Comparison of ENCODE assay signal across 9 cellular contexts in the genomic region with DNA sequence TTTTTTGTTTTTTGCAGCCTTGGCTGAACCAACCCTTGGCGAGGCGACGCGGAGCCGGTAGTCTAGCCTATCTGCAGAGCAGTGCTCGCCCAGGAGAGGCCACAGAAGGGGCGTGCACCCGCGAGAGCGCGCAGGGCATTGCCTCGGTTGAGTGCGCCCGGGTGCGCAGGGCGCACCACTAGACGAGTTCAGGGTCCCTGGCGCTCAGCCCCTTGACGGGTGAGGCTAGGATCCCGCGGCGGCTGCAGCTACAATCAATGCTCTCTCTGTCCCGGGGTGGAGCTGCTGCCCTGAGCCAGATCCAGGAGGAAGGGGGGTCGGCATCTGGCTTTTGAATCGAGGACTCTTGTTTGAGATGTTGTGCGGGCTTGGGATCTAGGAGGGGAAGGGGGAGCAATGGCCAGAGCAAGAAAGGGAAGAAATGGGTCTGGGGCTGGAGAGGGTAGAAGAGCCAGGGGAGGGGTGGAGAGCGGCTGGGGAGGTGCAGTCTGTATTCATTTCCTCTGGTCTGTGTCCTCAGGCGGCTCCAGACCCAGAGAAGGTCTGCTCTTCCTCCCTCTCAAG. TPM values are rescaled to one million over a fixed set of nuclear protein-coding genes. Genes with fewer than 3 reads are reported as not detected.
DNase-seq lines count a peak whose midpoint lies in the region; ATAC-seq and TF ChIP-seq lines count a peak whose summit lies in the region.
"Had no signal": no experiment of that assay in that cellular context is flagged by ENCODE, and none has a peak within 500 bp of the region (broad histone marks: within the 10 kb centered on the region; RNA-seq: fewer than 3 reads in every experiment).

No MANE protein-coding gene starts in this region.

- H3K27ac ChIP-seq in fibroblast of lung (ENCODE audit: insufficient read depth, low read length), result peak overlapping the region; percentile 67

- no peak overlapping the region for H2AFZ ChIP-seq in fibroblast of lung (ENCODE audit: low read length)

- in situ Hi-C loops in G401 (cut with HindIII; ENCODE audit: low sequenced_read_pairs), result no loop called here

- H3K27me3 ChIP-seq in NT2/D1 (ENCODE audit: insufficient read depth, insufficient read length), result no peaks in the 10 kb centered on the region
- no peaks in the 10 kb centered on the region for H3K27me3 ChIP-seq in fibroblast of lung (ENCODE audit: control insufficient read depth, insufficient read depth, low read length)

- H3K9ac ChIP-seq in NT2/D1 (ENCODE audit: insufficient read length, low read depth) (peak overlapping the region; percentile 90), fibroblast of lung (ENCODE audit: insufficient read depth, low read length) (peak overlapping the region; percentile 68)

- H3K27ac Mint-ChIP-seq in osteocyte (ENCODE audit: unreplicated experiment), result no peak overlapping the region
- no peak overlapping the region for H3K27ac Mint-ChIP-seq in activated naive CD4-positive, alpha-beta T cell treated with anti-CD3 and anti-CD28 coated beads, Interleukin-2, amount 50 U/mL, for 72 hours

- peak overlapping the region; percentile 79 for H3K4me3 ChIP-seq in NT2/D1 (ENCODE audit: insufficient read length, low read depth)
- H3K4me3 ChIP-seq in fibroblast of lung (replicated peaks in 1 of 4; ENCODE audit: control extremely low read depth in 1 of 4, insufficient read depth in 1 of 4, low read depth in 3 of 4, low read length in 4 of 4), result peak overlapping the region; percentile 59 to 86 (median 72)
- H3K4me3 ChIP-seq: K562 had no signal

- no peaks in the 10 kb centered on the region for H3K9me3 ChIP-seq in NT2/D1 (ENCODE audit: insufficient read depth, low read length)
- H3K9me3 ChIP-seq in fibroblast of lung (ENCODE audit: control insufficient read depth, insufficient read depth, low read depth, low read length), result no peaks in the 10 kb centered on the region

- ATAC-seq in HG02840 (IDR thresholded peaks at IDR 0.05; ENCODE audit: low FRiP score, unreplicated experiment) (no peak), GM18867 (IDR thresholded peaks at IDR 0.05; ENCODE audit: unreplicated experiment) (no peak)
- no peak for ATAC-seq in activated naive CD4-positive, alpha-beta T cell treated with anti-CD3 and anti-CD28 coated beads, Interleukin-2, amount 50 U/mL, for 72 hours
- ATAC-seq: K562 had no signal

- H4K20me1 ChIP-seq in fibroblast of lung (ENCODE audit: control insufficient read depth, extremely low read depth, insufficient read depth, low read length), result no peaks in the 10 kb centered on the region

- TF ChIP-seq CTCF in fibroblast of lung (conservative IDR thresholded peaks at IDR 0.05 in 1 of 2, IDR thresholded peaks at IDR 0.05 in 1 of 2; ENCODE audit: low read depth in 1 of 2, low read length in 2 of 2), result no peak
- no peak for TF ChIP-seq CTCF in osteocyte (IDR thresholded peaks at IDR 0.05)

- H3K4me1 Mint-ChIP-seq in osteocyte (ENCODE audit: unreplicated experiment), result peaks cover 30% of the 10 kb centered on the region

- H3K27me3 Mint-ChIP-seq in osteocyte (ENCODE audit: unreplicated experiment), result peaks cover 9% of the 10 kb centered on the region

- H3K4me3 Mint-ChIP-seq in osteocyte (ENCODE audit: unreplicated experiment), result peak overlapping the region; percentile 81

- no peaks in the 10 kb centered on the region for H3K9me3 Mint-ChIP-seq in osteocyte (ENCODE audit: unreplicated experiment)
- no peaks in the 10 kb centered on the region for H3K9me3 Mint-ChIP-seq in activated naive CD4-positive, alpha-beta T cell treated with anti-CD3 and anti-CD28 coated beads, Interleukin-2, amount 50 U/mL, for 72 hours

- peaks cover 39% of the 10 kb centered on the region for H3K79me2 ChIP-seq in fibroblast of lung (ENCODE audit: control insufficient read depth, insufficient read depth, low read length)

- H3K36me3 ChIP-seq in NT2/D1 (ENCODE audit: insufficient read depth, insufficient read length, low read length) (peaks cover 40% of the 10 kb centered on the region), fibroblast of lung (ENCODE audit: control insufficient read depth, insufficient read depth, low read length) (peaks cover 16% of the 10 kb centered on the region)

- peak overlapping the region; percentile 89 for H3K4me2 ChIP-seq in fibroblast of lung (ENCODE audit: extremely low read depth, insufficient read depth, low read length)

- DNase-seq in G401 (ENCODE audit: low spot score), result peak; percentile 71
- no peak for DNase-seq in NT2/D1 (ENCODE audit: low read depth, low spot score)
- peak; percentile 42 to 50 for DNase-seq in fibroblast of lung (ENCODE audit: low read depth in 2 of 2)
- DNase-seq in osteocyte (ENCODE audit: extremely low spot score, unreplicated experiment), result peak; percentile 84
- no peak for DNase-seq in AML-193 (lab: John Stamatoyannopoulos, UW)
- DNase-seq in activated naive CD4-positive, alpha-beta T cell treated with anti-CD3 and anti-CD28 coated beads, Interleukin-2, amount 50 U/mL, for 72 hours (ENCODE audit: low spot score in 2 of 2), result no peak

- H3K36me3 Mint-ChIP-seq in osteocyte (ENCODE audit: unreplicated experiment), result no peaks in the 10 kb centered on the region
- peaks cover 0 to 5% of the 10 kb centered on the region in 2 donors for H3K36me3 Mint-ChIP-seq in activated naive CD4-positive, alpha-beta T cell treated with anti-CD3 and anti-CD28 coated beads, Interleukin-2, amount 50 U/mL, for 72 hours

- H3K4me1 ChIP-seq in NT2/D1 (ENCODE audit: insufficient read depth, insufficient read length), result peaks cover 22% of the 10 kb centered on the region
- H3K4me1 ChIP-seq in fibroblast of lung (ENCODE audit: control insufficient read depth, extremely low read depth, insufficient read depth, low read length), result peaks cover 15% of the 10 kb centered on the region

RNA-seq across cellular contexts. Expression of gene THY1, which starts 0.9 kb away (rescaled TPM):
- total RNA-seq in G401 (2014; rRNA removed; shearing (Covaris generic)), result 30.5 and 57.4 TPM in 2 replicates
- total RNA-seq in fibroblast of lung (105 and 292 TPM in 2 replicates), osteocyte (11.3 and 14.0 TPM in 2 replicates)
- polyA plus RNA-seq in fibroblast of lung, result 824 and 1,700 TPM in 2 replicates
- 595 and 805 TPM in 2 replicates for polyA plus RNA-seq in fibroblast of lung (2012)
- polyA minus RNA-seq in fibroblast of lung (ENCODE audit: low replicate concordance), result 1,722 and 2,470 TPM in 2 replicates
- not detected for total RNA-seq in activated naive CD4-positive, alpha-beta T cell treated with anti-CD3 and anti-CD28 coated beads, Interleukin-2, amount 50 U/mL, for 72 hours
- polyA plus RNA-seq: K562 had no signal

RNA-seq across cellular contexts. Expression of gene USP2, which starts 40.5 kb away (rescaled TPM):
- total RNA-seq in G401 (2014; rRNA removed; shearing (Covaris generic)), result 0.75 and 1.8 TPM in 2 replicates
- total RNA-seq in fibroblast of lung (0.77 and 2.3 TPM in 2 replicates), osteocyte (0.11 and 0.24 TPM in 2 replicates)
- polyA plus RNA-seq in fibroblast of lung, result 0.66 and 1.0 TPM in 2 replicates
- 0.78 and 0.98 TPM in 2 replicates for polyA plus RNA-seq in fibroblast of lung (2012)
- polyA minus RNA-seq in fibroblast of lung (ENCODE audit: low replicate concordance), result 1.4 and 7.7 TPM in 2 replicates
- total RNA-seq in activated naive CD4-positive, alpha-beta T cell treated with anti-CD3 and anti-CD28 coated beads, Interleukin-2, amount 50 U/mL, for 72 hours, result 1 to 10 TPM in 1 of 2 donors, under 1 TPM in 1; 0.66 to 1.3 TPM

Comparison
In these comparisons a context has a peak if more than half of its experiments do, and no peak if none do; other contexts are left out.
1. DNase-seq: peak in G401 (single experiment), fibroblast of lung (2 of 2) and osteocyte (single experiment); none in NT2/D1 (single experiment), AML-193 (0 of 2) and activated naive CD4-positive, alpha-beta T cell treated with anti-CD3 and anti-CD28 coated beads, Interleukin-2, amount 50 U/mL, for 72 hours (0 of 2).
2. RNA of gene THY1, which starts 0.9 kb away (total RNA-seq): 105 to 292 TPM in fibroblast of lung, 30.5 to 57.4 TPM in G401 and 11.3 to 14.0 TPM in osteocyte; not detected in activated naive CD4-positive, alpha-beta T cell treated with anti-CD3 and anti-CD28 coated beads, Interleukin-2, amount 50 U/mL, for 72 hours; every median in the first group is over 10 times any median in the second.